In the genomic region with DNA sequence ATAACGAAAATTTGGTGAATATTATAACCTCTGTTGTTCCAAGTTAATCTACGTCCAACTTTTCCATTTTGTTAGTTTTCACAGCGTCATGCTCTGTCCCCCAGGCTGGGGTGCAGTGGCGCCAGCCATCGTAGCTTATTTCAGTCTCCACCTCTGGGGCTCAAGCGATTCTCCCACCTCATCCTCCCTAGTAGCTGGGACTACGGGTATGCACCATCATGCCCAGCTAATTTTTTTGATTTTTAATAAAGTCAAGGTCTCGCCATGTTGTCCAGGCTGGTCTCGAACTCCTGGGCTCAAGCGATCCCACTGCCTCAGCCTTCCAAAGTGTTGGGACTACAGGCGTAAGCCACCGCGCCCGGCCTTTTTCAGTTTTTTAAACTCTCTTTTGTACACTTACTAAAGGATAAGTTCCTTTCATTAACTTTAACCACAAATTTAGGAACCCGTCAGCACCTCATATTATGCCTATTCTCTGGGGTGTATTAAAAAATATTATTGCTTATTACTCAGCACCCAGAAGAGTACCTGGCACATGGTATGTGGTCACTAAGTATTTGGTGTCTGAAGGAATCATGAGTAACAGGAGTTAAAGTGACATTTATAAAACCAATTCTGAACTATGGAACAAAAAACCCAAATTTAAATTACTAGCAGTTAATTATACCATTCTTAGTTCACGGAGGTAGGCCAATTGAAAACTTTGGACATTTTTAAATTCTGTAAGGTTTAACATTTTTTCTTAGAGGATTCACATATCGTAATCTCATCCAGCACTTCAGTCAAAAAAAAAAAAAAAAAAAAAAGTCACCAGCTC, we compare ENCODE assay signal across 8 cellular contexts. TPM values are rescaled to one million over a fixed set of nuclear protein-coding genes. Genes with fewer than 3 reads are reported as not detected.
DNase-seq lines count a peak whose midpoint lies in the region; ATAC-seq and TF ChIP-seq lines count a peak whose summit lies in the region.

No MANE protein-coding gene starts in this region.

- H3K27ac ChIP-seq in VCaP (peak overlapping the region; percentile 87), prostate gland (peak overlapping the region; percentile 86 to 93)

- no peaks in the 10 kb centered on the region for H3K9me3 ChIP-seq in prostate gland
- H3K9me3 ChIP-seq in mucosa of descending colon = no peaks in the 10 kb centered on the region

- TF ChIP-seq POLR2A in prostate gland (IDR thresholded peaks at IDR 0.05) = no peak

- H3K27me3 ChIP-seq in prostate gland (replicated peaks; ENCODE audit: insufficient read depth) = no peaks in the 10 kb centered on the region

- H3K36me3 ChIP-seq in prostate gland (no peaks in the 10 kb centered on the region), mucosa of descending colon (ENCODE audit: low read depth) (no peaks in the 10 kb centered on the region)

- no peaks in the 10 kb centered on the region for H3K4me1 ChIP-seq in prostate gland (replicated peaks)
- H3K4me1 ChIP-seq in mucosa of descending colon (ENCODE audit: low read depth) = no peaks in the 10 kb centered on the region

- H3K4me3 ChIP-seq in fibroblast of pulmonary artery (replicated peaks; ENCODE audit: low read depth, low read length) (peak overlapping the region; percentile 80), prostate gland (peak overlapping the region; percentile 48 to 60), mucosa of descending colon (no peak overlapping the region)

- intact Hi-C loops in prostate gland (cut with DNase I) (no loop called here), mucosa of descending colon (cut with DNase I, micrococcal nuclease) (no loop called here)

- TF ChIP-seq CTCF in VCaP (conservative IDR thresholded peaks at IDR 0.05) (no peak), fibroblast of pulmonary artery (IDR thresholded peaks at IDR 0.05; ENCODE audit: low read length, missing control alignments) (no peak), prostate gland (IDR thresholded peaks at IDR 0.05) (no peak), mucosa of descending colon (IDR thresholded peaks at IDR 0.05) (no peak)

- no peak for ATAC-seq in mucosa of descending colon

- DNase-seq in ELR (ENCODE audit: low read depth) (peak; percentile 25), fibroblast of pulmonary artery (ENCODE audit: low read depth) (no peak), prostate gland (ENCODE audit: low spot score) (no peak), NCI-H345 treated with DMSO at 0.1 percent for 48 hours (lab: John Stamatoyannopoulos, UW; ENCODE audit: unreplicated experiment) (no peak), mucosa of descending colon (no peak), KG1 (lab: John Stamatoyannopoulos, UW) (no peak), DMS53 (lab: John Stamatoyannopoulos, UW) (no peak)

- 91% methylated on average over 17 of the region's 17 CpGs for whole genome bisulfite sequencing in prostate gland

RNA-seq across cellular contexts. Expression of a gene that starts 0.9 kb away (rescaled TPM):
- total RNA-seq in prostate gland (10 to 100 TPM; 14.4 to 31.4 TPM), mucosa of descending colon (10 to 100 TPM in 2 of 3 donors, 1 to 10 TPM in 1; 5.5 to 12.0 (median 11.7) TPM)

RNA-seq across cellular contexts. Expression of a gene that starts 24.4 kb away (rescaled TPM):
- 1 to 10 TPM; 1.5 to 7.7 TPM for total RNA-seq in prostate gland
- 1 to 10 TPM in 1 of 3 donors, under 1 TPM in 2; 0.31 to 1.4 (median 0.61) TPM for total RNA-seq in mucosa of descending colon
